8 cellular contexts compared by ENCODE assay signal in genomic region chr7:79452495-79453265, GRCh38. TPM values are rescaled to one million over a fixed set of nuclear protein-coding genes. Genes with fewer than 3 reads are reported as not detected.
DNase-seq lines count a peak whose midpoint lies in the region; ATAC-seq and TF ChIP-seq lines count a peak whose summit lies in the region.

No MANE protein-coding gene starts in this region.

- H3K27ac ChIP-seq in esophagus squamous epithelium (peak overlapping the region; percentile 74 to 94 (median 92)), mucosa of rectum (ENCODE audit: low read depth in 2 of 2, low read length in 2 of 2) (peak overlapping the region; percentile 83 to 87), uterus (peak overlapping the region; percentile 94 to 97)

- H3K4me1 ChIP-seq in NT2/D1 (ENCODE audit: insufficient read depth, insufficient read length) (no peaks in the 10 kb centered on the region), esophagus squamous epithelium (peaks cover 0 to 58% (median 20%) of the 10 kb centered on the region in 3 donors), mucosa of rectum (ENCODE audit: control insufficient read depth in 2 of 2, insufficient read depth in 2 of 2, low read length in 2 of 2) (peaks cover 0 to 3% of the 10 kb centered on the region in 2 donors), uterus (peaks cover 0 to 8% of the 10 kb centered on the region in 2 donors)

- TF ChIP-seq POLR2A in esophagus squamous epithelium (IDR thresholded peaks at IDR 0.05), result no peak
- TF ChIP-seq POLR2A in uterus (IDR thresholded peaks at IDR 0.05), result peak in 1 of 2 donors; percentile 17

- H3K9ac ChIP-seq in NT2/D1 (ENCODE audit: insufficient read length, low read depth), result peak overlapping the region; percentile 68
- peak overlapping the region; percentile 49 to 74 for H3K9ac ChIP-seq in mucosa of rectum (ENCODE audit: low read depth in 1 of 2, low read length in 2 of 2)

- no peak for ATAC-seq in HG03457 (IDR thresholded peaks at IDR 0.05; ENCODE audit: unreplicated experiment)

- peak; percentile 13 for DNase-seq in Caki2 (ENCODE audit: low read depth)
- DNase-seq in NT2/D1 (ENCODE audit: low read depth, low spot score), result no peak
- no peak for DNase-seq in esophagus squamous epithelium (lab: John Stamatoyannopoulos, UW)
- DNase-seq in uterus, result peak; percentile 20 to 32
- no peak for DNase-seq in T1000 (lab: John Stamatoyannopoulos, UW)
- DNase-seq in MV-4-11 (lab: John Stamatoyannopoulos, UW), result no peak

- no peak for TF ChIP-seq CTCF in esophagus squamous epithelium (IDR thresholded peaks at IDR 0.05)
- no peak for TF ChIP-seq CTCF in uterus (IDR thresholded peaks at IDR 0.05)

- WGBS in esophagus squamous epithelium, 2 donors, result 0 to 1% methylated on average over 14 to 34 of the region's 37 CpGs

- H3K4me3 ChIP-seq in NT2/D1 (ENCODE audit: insufficient read length, low read depth) (peak overlapping the region; percentile 64), esophagus squamous epithelium (peak overlapping the region; percentile 48 to 80 (median 71)), mucosa of rectum (ENCODE audit: low read length in 2 of 2) (peak overlapping the region; percentile 76), uterus (peak overlapping the region; percentile 83 to 85)

- H3K36me3 ChIP-seq in NT2/D1 (ENCODE audit: insufficient read depth, insufficient read length, low read length) (no peaks in the 10 kb centered on the region), esophagus squamous epithelium (no peaks in the 10 kb centered on the region), mucosa of rectum (ENCODE audit: control insufficient read depth in 2 of 2, insufficient read depth in 2 of 2, low read length in 2 of 2) (no peaks in the 10 kb centered on the region), uterus (no peaks in the 10 kb centered on the region)

- in situ Hi-C loops in Caki2 (cut with HindIII; ENCODE audit: low pct_unique_long_range_greater_than_20kb, low sequenced_read_pairs), result no loop called here

- H3K27me3 ChIP-seq in NT2/D1 (ENCODE audit: insufficient read depth, insufficient read length) (peaks cover 57% of the 10 kb centered on the region), esophagus squamous epithelium (peaks cover 0 to 27% (median 0%) of the 10 kb centered on the region in 4 donors), mucosa of rectum (ENCODE audit: control insufficient read depth in 2 of 2, insufficient read depth in 2 of 2, low read length in 2 of 2) (peaks cover 6 to 8% of the 10 kb centered on the region in 2 donors), uterus (no peaks in the 10 kb centered on the region)

- H3K9me3 ChIP-seq in NT2/D1 (ENCODE audit: insufficient read depth, low read length) (no peaks in the 10 kb centered on the region), esophagus squamous epithelium (no peaks in the 10 kb centered on the region), mucosa of rectum (ENCODE audit: control insufficient read depth in 2 of 2, low read length in 2 of 2) (no peaks in the 10 kb centered on the region), uterus (no peaks in the 10 kb centered on the region)

- intact Hi-C loops in esophagus squamous epithelium (cut with DNase I), result no loop called here
- intact Hi-C loops in uterus (cut with DNase I; ENCODE audit: low total_unique reads), result no loop called here

RNA-seq across cellular contexts. Expression of gene MAGI2, which starts 0.8 kb away (rescaled TPM):
- total RNA-seq in Caki2 (2014; rRNA removed; shearing (Covaris generic); ENCODE audit: low replicate concordance), result 0.84 and 1.5 TPM in 2 replicates
- total RNA-seq in esophagus squamous epithelium, result 1 to 10 TPM in 1 of 4 donors, under 1 TPM in 3; 0.23 to 5.5 (median 0.45) TPM
- 10 to 100 TPM in 2 of 4 donors, 1 to 10 TPM in 2; 5.3 to 23.2 (median 13.8) TPM for total RNA-seq in uterus

Comparison
In these comparisons a context has a peak if more than half of its experiments do, and no peak if none do; other contexts are left out.
1. DNase-seq: peak in Caki2 (single experiment) and uterus (2 of 2); none in NT2/D1 (single experiment), esophagus squamous epithelium (single experiment), T1000 (single experiment) and MV-4-11 (single experiment).
2. Peak in every context shown above with its lines, with median percentiles within 50 percentile points of each other: H3K4me3 ChIP-seq and H3K27ac ChIP-seq.